Comparison of ENCODE assay signal across 25 cellular contexts in the genomic region with DNA sequence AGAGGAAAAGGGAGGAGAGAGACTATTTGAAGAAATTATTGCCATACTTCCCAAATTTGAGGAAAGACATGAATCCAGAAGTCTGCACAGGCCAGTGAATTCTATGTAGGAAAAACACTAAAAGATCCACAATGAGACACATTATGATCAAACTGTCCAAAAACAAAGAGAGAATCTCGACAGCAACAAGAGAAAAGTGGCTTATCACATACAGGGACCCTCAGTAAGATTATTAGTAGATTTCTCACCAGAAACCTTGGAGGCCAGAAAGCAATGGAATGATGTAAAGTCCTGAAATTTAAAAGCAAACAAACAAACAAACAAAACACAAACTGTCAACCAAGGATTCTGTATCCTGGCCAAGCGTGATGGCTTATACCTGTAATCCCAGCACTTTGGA.
"Had no signal": no experiment of that assay in that cellular context is flagged by ENCODE, and none has a peak within 500 bp of the region (broad histone marks: within the 10 kb centered on the region; RNA-seq: fewer than 3 reads in every experiment).

No MANE protein-coding gene starts in this region.

- H3K9me3 ChIP-seq: colonic mucosa, esophagus muscularis mucosa, esophagus squamous epithelium, gastrocnemius medialis, gastroesophageal sphincter, heart left ventricle had no signal

- FAIRE-seq: endothelial cell of umbilical vein had no signal

- H3K36me3 ChIP-seq: colonic mucosa, gastrocnemius medialis had no signal

- ATAC-seq: effector memory CD8-positive, alpha-beta T cell; esophagus mucosa; foreskin keratinocyte; gastrocnemius medialis; gastroesophageal sphincter; heart left ventricle; heart right ventricle had no signal

- H3K27ac ChIP-seq: colonic mucosa, coronary artery, dorsolateral prefrontal cortex, epithelial cell of prostate, esophagus muscularis mucosa, esophagus squamous epithelium, foreskin keratinocyte, gastrocnemius medialis, gastroesophageal sphincter, heart left ventricle, heart right ventricle had no signal

- DNase-seq: colonic mucosa; cortex of kidney; dermis blood vessel endothelial cell; dorsolateral prefrontal cortex; effector CD4-positive, alpha-beta T cell; effector CD8-positive, alpha-beta T cell; effector memory CD4-positive, alpha-beta T cell; effector memory CD8-positive, alpha-beta T cell; endodermal cell; erythroblast; esophagus squamous epithelium; foreskin fibroblast; foreskin keratinocyte; foreskin melanocyte; gastrocnemius medialis; glutamatergic neuron; head of caudate nucleus; heart left ventricle; heart right ventricle had no signal

- H3K4me3 ChIP-seq: colonic mucosa, coronary artery, dorsolateral prefrontal cortex, esophagus muscularis mucosa, esophagus squamous epithelium, gastrocnemius medialis, gastroesophageal sphincter, heart left ventricle, heart right ventricle had no signal

- H3K4me1 ChIP-seq: colonic mucosa, esophagus muscularis mucosa, esophagus squamous epithelium, foreskin keratinocyte, gastrocnemius medialis, gastroesophageal sphincter, heart left ventricle, heart right ventricle had no signal

- H3K27me3 ChIP-seq: colonic mucosa, dorsolateral prefrontal cortex, esophagus muscularis mucosa, esophagus squamous epithelium, foreskin keratinocyte, gastrocnemius medialis, gastroesophageal sphincter, heart left ventricle, heart right ventricle had no signal
